In the genomic region with DNA sequence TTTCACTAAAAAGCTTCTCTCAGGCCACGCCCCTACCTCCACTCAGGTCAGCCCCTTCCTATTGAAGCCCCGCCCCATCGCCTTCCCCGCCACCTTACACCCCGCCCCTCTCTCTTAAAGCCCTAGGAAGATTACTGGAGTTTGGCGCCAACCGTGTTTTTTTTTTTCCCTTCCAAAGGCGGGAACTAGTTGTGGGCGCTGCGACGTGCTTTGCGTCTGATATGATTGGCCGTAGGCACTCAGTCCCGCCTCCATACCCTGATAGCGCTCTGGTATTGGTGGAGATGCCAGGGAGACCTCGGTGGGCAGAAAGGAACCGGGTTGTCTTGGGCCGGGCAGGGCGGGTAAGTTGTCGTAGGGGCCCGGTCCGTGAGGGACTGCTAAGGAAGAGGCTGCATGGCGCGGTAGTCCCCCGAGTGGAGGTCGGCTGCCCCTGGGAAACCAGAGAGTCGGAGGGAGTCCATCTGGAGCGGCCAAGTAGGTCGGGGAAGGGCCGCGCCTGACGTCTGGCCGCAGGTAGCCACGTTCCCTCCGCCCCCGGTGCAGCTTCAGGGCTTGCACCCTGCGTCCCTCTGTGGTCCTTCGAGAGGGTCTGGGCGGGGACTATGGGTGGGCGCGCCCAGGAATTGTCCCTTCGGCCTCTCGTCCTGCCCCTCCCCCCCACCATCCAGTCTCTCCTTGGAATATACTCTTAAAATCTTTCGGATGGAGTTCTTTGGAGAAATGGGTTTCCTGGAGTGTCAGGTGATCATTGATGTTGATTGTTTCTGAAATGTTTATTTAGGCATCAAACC, we compare ENCODE assay signal across 8 cellular contexts. TPM values are rescaled to one million over a fixed set of nuclear protein-coding genes. Genes with fewer than 3 reads are reported as not detected.
DNase-seq lines count a peak whose midpoint lies in the region; ATAC-seq lines count a peak whose summit lies in the region.

Gene CASP8AP2, plus strand, starts transcription at position 290 of the 794 bp plus-strand sequence.

- H3K79me2 ChIP-seq in Karpas-422 (ENCODE audit: low read length): peaks cover 42% of the 10 kb centered on the region

- no peaks in the 10 kb centered on the region for H3K9me2 ChIP-seq in Karpas-422 (replicated peaks; ENCODE audit: insufficient read depth, low read length)

- H3K9ac ChIP-seq in Karpas-422 (ENCODE audit: low read length): peak within 1 kb of the TSS; percentile 81

- peak; percentile 98 for ATAC-seq in GM21825 (IDR thresholded peaks at IDR 0.05; ENCODE audit: unreplicated experiment)
- peak; percentile 97 for ATAC-seq in naive thymus-derived CD4-positive, alpha-beta T cell
- peak; percentile 95 to 97 for ATAC-seq in stimulated activated naive B cell treated with anti-CD40 and anti-IgM and Interleukin-4, amounts not matched to agents 10 μg/mL and 1 μg/mL and 100 μg/mL, for 72 hours (replicated peaks)

- H3K4me2 ChIP-seq in Karpas-422 (ENCODE audit: low read depth, low read length, poor library complexity, severe bottlenecking): peak within 1 kb of the TSS; percentile 80

- no peaks in the 10 kb centered on the region for H3K27me3 Mint-ChIP-seq in naive thymus-derived CD4-positive, alpha-beta T cell
- no peaks in the 10 kb centered on the region for H3K27me3 Mint-ChIP-seq in stimulated activated naive B cell treated with anti-CD40 and anti-IgM and Interleukin-4, amounts not matched to agents 10 μg/mL and 1 μg/mL and 100 μg/mL, for 72 hours

- no peaks in the 10 kb centered on the region for H4K20me1 ChIP-seq in Karpas-422 (ENCODE audit: insufficient read depth, low read depth, low read length)

- peaks cover 16% of the 10 kb centered on the region for H3K4me1 ChIP-seq in Karpas-422 (ENCODE audit: low read length)
- peaks cover 11 to 14% of the 10 kb centered on the region in 2 donors for H3K4me1 ChIP-seq in naive thymus-derived CD4-positive, alpha-beta T cell (ENCODE audit: control insufficient read depth in 2 of 2, insufficient read depth in 2 of 2, low read length in 2 of 2)

- peak within 1 kb of the TSS; percentile 84 to 97 (median 95) for H3K27ac Mint-ChIP-seq in naive thymus-derived CD4-positive, alpha-beta T cell
- H3K27ac Mint-ChIP-seq in stimulated activated naive B cell treated with anti-CD40 and anti-IgM and Interleukin-4, amounts not matched to agents 10 μg/mL and 1 μg/mL and 100 μg/mL, for 72 hours: peak within 1 kb of the TSS; percentile 99

- H3K36me3 ChIP-seq in Karpas-422 (ENCODE audit: insufficient read depth, low read length): peaks cover 9% of the 10 kb centered on the region; the same call in 1 of the 2 replicates
- H3K36me3 ChIP-seq in naive thymus-derived CD4-positive, alpha-beta T cell (ENCODE audit: control insufficient read depth in 2 of 3, insufficient read depth in 3 of 3, low read length in 3 of 3): peaks cover 0 to 7% (median 0%) of the 10 kb centered on the region in 3 experiments

- H3K27ac ChIP-seq in Karpas-422 (ENCODE audit: low read length): peak within 1 kb of the TSS; percentile 65
- H3K27ac ChIP-seq in naive thymus-derived CD4-positive, alpha-beta T cell (ENCODE audit: low read depth, low read length): peak within 1 kb of the TSS; percentile 83

- peaks cover 0 to 22% (median 12%) of the 10 kb centered on the region in 5 donors for H3K36me3 Mint-ChIP-seq in naive thymus-derived CD4-positive, alpha-beta T cell
- H3K36me3 Mint-ChIP-seq in stimulated activated naive B cell treated with anti-CD40 and anti-IgM and Interleukin-4, amounts not matched to agents 10 μg/mL and 1 μg/mL and 100 μg/mL, for 72 hours: peaks cover 24 to 28% of the 10 kb centered on the region in 2 donors

- H3K9me3 Mint-ChIP-seq in naive thymus-derived CD4-positive, alpha-beta T cell: no peaks in the 10 kb centered on the region
- no peaks in the 10 kb centered on the region for H3K9me3 Mint-ChIP-seq in stimulated activated naive B cell treated with anti-CD40 and anti-IgM and Interleukin-4, amounts not matched to agents 10 μg/mL and 1 μg/mL and 100 μg/mL, for 72 hours

- no peaks in the 10 kb centered on the region for H3K27me3 ChIP-seq in Karpas-422 (ENCODE audit: low read length)
- H3K27me3 ChIP-seq in naive thymus-derived CD4-positive, alpha-beta T cell (ENCODE audit: control insufficient read depth in 2 of 2, insufficient read depth in 2 of 2, low read length in 2 of 2): no peaks in the 10 kb centered on the region

- CTCF ChIA-PET in naive thymus-derived CD4-positive, alpha-beta T cell (lab: Charles Lee): interaction anchor here (0.6 to 1.5 kb wide), 3 partner anchors 9 to 595 kb away, joined by 3 to 15 read pairs (median 3); partner anchors contain the start of gene MDN1

- H3K4me3 ChIP-seq in Karpas-422 (ENCODE audit: low read length): peak within 1 kb of the TSS; percentile 82
- H3K4me3 ChIP-seq in naive thymus-derived CD4-positive, alpha-beta T cell (ENCODE audit: low read length): peak within 1 kb of the TSS; percentile 96

- POLR2A ChIA-PET in naive thymus-derived CD4-positive, alpha-beta T cell (lab: Charles Lee): interaction anchor here (0.6 to 3.2 kb wide), 11 partner anchors 10 to 749 kb away, joined by 3 to 68 read pairs (median 3); partner anchors contain the start of genes MDN1 and PNRC1

- peaks cover 11 to 47% (median 33%) of the 10 kb centered on the region in 7 donors for H3K4me1 Mint-ChIP-seq in naive thymus-derived CD4-positive, alpha-beta T cell
- peaks cover 15 to 29% of the 10 kb centered on the region in 2 donors for H3K4me1 Mint-ChIP-seq in stimulated activated naive B cell treated with anti-CD40 and anti-IgM and Interleukin-4, amounts not matched to agents 10 μg/mL and 1 μg/mL and 100 μg/mL, for 72 hours

- peak within 1 kb of the TSS; percentile 54; the same call in 1 of the 2 replicates for H2AFZ ChIP-seq in Karpas-422 (ENCODE audit: low read length)

- H3K4me3 Mint-ChIP-seq in naive thymus-derived CD4-positive, alpha-beta T cell: peak within 1 kb of the TSS; percentile 92 to 100 (median 99)
- peak within 1 kb of the TSS; percentile 99 to 100 for H3K4me3 Mint-ChIP-seq in stimulated activated naive B cell treated with anti-CD40 and anti-IgM and Interleukin-4, amounts not matched to agents 10 μg/mL and 1 μg/mL and 100 μg/mL, for 72 hours

- DNase-seq in DMS79 treated with DMSO at 0.1 percent for 48 hours (lab: John Stamatoyannopoulos, UW) (peak; percentile 99), Karpas-422 (peak; percentile 100), RKO (ENCODE audit: low spot score) (peak; percentile 98), activated T-helper 1 cell treated with Interleukin-2 at 50 U/mL for 16 hours (ENCODE audit: low read depth) (peak; percentile 80), fibroblast of gingiva (ENCODE audit: low read depth) (peak; percentile 98)
- peak; percentile 71 to 98 (median 96) for DNase-seq in naive thymus-derived CD4-positive, alpha-beta T cell
- peak; percentile 94 for DNase-seq in stimulated activated naive B cell treated with anti-CD40 and anti-IgM and Interleukin-4, amounts not matched to agents 10 μg/mL and 1 μg/mL and 100 μg/mL, for 72 hours

- no peaks in the 10 kb centered on the region for H3K9me3 ChIP-seq in Karpas-422 (ENCODE audit: low read length)
- H3K9me3 ChIP-seq in naive thymus-derived CD4-positive, alpha-beta T cell (ENCODE audit: control insufficient read depth in 2 of 3, low read length in 3 of 3): no peaks in the 10 kb centered on the region

- intact Hi-C loops in naive thymus-derived CD4-positive, alpha-beta T cell (cut with micrococcal nuclease): loop anchor here (1.0 to 10.0 kb wide), 18 partner anchors 10 to 866 kb away; partner anchors contain the start of genes BACH2 (in 2 of the 2), LYRM2 (in 2 of the 2), MAP3K7 (in 2 of the 2) and MDN1 (in 2 of the 2)

RNA-seq across cellular contexts. Expression of gene CASP8AP2, which starts in this region (rescaled TPM):
- total RNA-seq in Karpas-422 (2014; rRNA removed; shearing (Covaris generic); ENCODE audit: low replicate concordance): 14.4 and 23.6 TPM in 2 replicates
- total RNA-seq in naive thymus-derived CD4-positive, alpha-beta T cell: 10 to 100 TPM; 21.2 to 44.8 (median 34.5) TPM
- polyA plus RNA-seq in naive thymus-derived CD4-positive, alpha-beta T cell: 10 to 100 TPM; 43.2 to 51.0 TPM

Comparison
In these comparisons a context has a peak if more than half of its experiments do, and no peak if none do; other contexts are left out.
1. Peak in every context shown above with its lines: DNase-seq, ATAC-seq, H3K4me3 ChIP-seq and H3K27ac ChIP-seq.